Comparison of ENCODE assay signal across 2 cellular contexts in the genomic region with DNA sequence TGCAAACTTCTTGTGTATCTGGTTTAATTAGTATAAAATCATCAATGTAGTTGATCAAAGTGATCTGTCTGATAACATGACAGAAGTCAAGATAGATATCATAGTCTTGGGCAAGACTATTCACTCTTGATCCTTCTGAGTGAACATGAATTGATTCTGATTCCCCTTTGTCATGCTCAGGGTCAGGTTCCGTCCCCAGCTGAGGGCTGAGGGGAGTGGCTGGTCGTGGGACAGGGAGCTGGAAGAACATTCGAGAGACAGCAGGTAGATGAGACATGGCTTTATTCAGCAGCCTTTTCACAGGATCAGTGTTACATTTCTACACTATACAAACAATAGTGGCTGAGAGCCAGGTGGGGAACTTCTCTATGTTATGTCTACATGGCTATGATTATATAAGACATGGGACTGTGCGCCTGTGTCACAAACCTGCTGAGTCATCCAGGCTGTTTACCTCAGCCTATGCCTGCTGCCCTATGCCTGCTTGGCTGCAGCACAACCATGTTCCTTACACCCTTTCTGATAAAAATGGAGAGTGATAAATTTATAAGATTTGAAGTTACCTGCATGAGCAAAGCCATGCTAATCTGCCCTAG.
TF ChIP-seq lines count a peak whose summit lies in the region.

No MANE protein-coding gene starts in this region.

TF ChIP-seq in GM23338, 12 proteins besides CTCF, POLR2A, EP300 and RAD21:
- no peak for TF ChIP-seq CREB1 (CRISPR knock-in tag; IDR thresholded peaks at IDR 0.05; ENCODE audit: low read depth)
- TF ChIP-seq EZH2phosphoT487 (IDR thresholded peaks at IDR 0.05; ENCODE audit: unreplicated experiment), result no peak
- no peak for TF ChIP-seq EZH2 (IDR thresholded peaks at IDR 0.05; ENCODE audit: low read depth, unreplicated experiment)
- no peak for TF ChIP-seq POLR2AphosphoS5 (IDR thresholded peaks at IDR 0.05; ENCODE audit: low read depth)
- TF ChIP-seq NANOG (IDR thresholded peaks at IDR 0.05; ENCODE audit: borderline replicate concordance), result no peak
- no peak for TF ChIP-seq JUNB (IDR thresholded peaks at IDR 0.05; ENCODE audit: unreplicated experiment)
- TF ChIP-seq STAT1 (IDR thresholded peaks at IDR 0.05; ENCODE audit: unreplicated experiment), result no peak
- no peak for TF ChIP-seq ZNF331 (CRISPR knock-in tag; IDR thresholded peaks at IDR 0.05; ENCODE audit: low read depth)
- TF ChIP-seq ZNF462 (CRISPR knock-in tag; IDR thresholded peaks at IDR 0.05), result no peak

TF ChIP-seq in endothelial cell of umbilical vein, 7 proteins besides CTCF, POLR2A, EP300 and RAD21:
- TF ChIP-seq FOS (IDR thresholded peaks at IDR 0.05; ENCODE audit: borderline replicate concordance, insufficient read depth, low read length) (no peak), EZH2 (IDR thresholded peaks at IDR 0.05; ENCODE audit: borderline replicate concordance, low read depth, low read length, severe bottlenecking) (no peak), JUN (IDR thresholded peaks at IDR 0.05; ENCODE audit: borderline replicate concordance, insufficient read depth, insufficient read length, low read depth) (no peak), POLR2AphosphoS5 (IDR thresholded peaks at IDR 0.05; ENCODE audit: insufficient read depth, low read depth, low read length) (no peak), GATA2 (IDR thresholded peaks at IDR 0.05; ENCODE audit: insufficient read depth, insufficient read length, low read depth, low read length) (no peak), MYC (IDR thresholded peaks at IDR 0.05; ENCODE audit: low read depth, low read length) (no peak)
- TF ChIP-seq, protein P1, sequence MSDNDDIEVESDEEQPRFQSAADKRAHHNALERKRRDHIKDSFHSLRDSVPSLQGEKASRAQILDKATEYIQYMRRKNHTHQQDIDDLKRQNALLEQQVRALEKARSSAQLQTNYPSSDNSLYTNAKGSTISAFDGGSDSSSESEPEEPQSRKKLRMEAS (IDR thresholded peaks at IDR 0.05; ENCODE audit: insufficient read depth, insufficient read length), result no peak
TF ChIP-seq in endothelial cell of umbilical vein: peak in this region for 0.
